In genomic region chr16:78133919-78134318, GRCh38 we compare ENCODE assay signal across 1 cellular context.
TF ChIP-seq lines count a peak whose summit lies in the region.

No MANE protein-coding gene starts in this region.

TF ChIP-seq in HepG2, 621 proteins besides CTCF, POLR2A, EP300 and RAD21 (continued from another document and continues in another):
- TF ChIP-seq ATF2 (CRISPR knock-in tag; IDR thresholded peaks at IDR 0.05), result 0 out of 2 replicates have a peak, but pooled peaks have one; percentile 30
- peak; percentile 90 for TF ChIP-seq ZNF609 (CRISPR knock-in tag; IDR thresholded peaks at IDR 0.05; ENCODE audit: borderline replicate concordance)
- TF ChIP-seq CBX5 (CRISPR knock-in tag; IDR thresholded peaks at IDR 0.05; ENCODE audit: borderline replicate concordance), result no peak
- TF ChIP-seq ATF5 (CRISPR knock-in tag; IDR thresholded peaks at IDR 0.05; ENCODE audit: low read depth), result no peak
- no peak for TF ChIP-seq ZNF10 (CRISPR knock-in tag; IDR thresholded peaks at IDR 0.05; ENCODE audit: borderline replicate concordance, low read depth)
- TF ChIP-seq SNAPC4 (CRISPR knock-in tag; IDR thresholded peaks at IDR 0.05), result no peak
- TF ChIP-seq ZNF589 (CRISPR knock-in tag; conservative IDR thresholded peaks at IDR 0.05), result no peak
- no peak; the same call in 1 of the 2 replicates for TF ChIP-seq TFAP4 (IDR thresholded peaks at IDR 0.05; ENCODE audit: borderline replicate concordance, low read depth)
- TF ChIP-seq ZNF292 (CRISPR knock-in tag; IDR thresholded peaks at IDR 0.05; ENCODE audit: borderline replicate concordance, low read depth), result peak; percentile 71; the same call in 1 of the 2 replicates
- TF ChIP-seq ASH2L (IDR thresholded peaks at IDR 0.05; ENCODE audit: insufficient read length, low read depth, low read length), result peak; percentile 64
- peak; percentile 53; the same call in 1 of the 2 replicates for TF ChIP-seq IRF2 (CRISPR knock-in tag; IDR thresholded peaks at IDR 0.05)
- peak; percentile 36; the same call in 1 of the 2 replicates for TF ChIP-seq ELF3 (CRISPR knock-in tag; IDR thresholded peaks at IDR 0.05)
- TF ChIP-seq ZNF263 (CRISPR knock-in tag; IDR thresholded peaks at IDR 0.05), result no peak
- no peak for TF ChIP-seq YEATS4 (CRISPR knock-in tag; IDR thresholded peaks at IDR 0.05; ENCODE audit: borderline replicate concordance)
- TF ChIP-seq MIER3 (CRISPR knock-in tag; IDR thresholded peaks at IDR 0.05; ENCODE audit: borderline replicate concordance), result peak; percentile 74; the same call in 1 of the 2 replicates
- TF ChIP-seq MEF2D (CRISPR knock-in tag; IDR thresholded peaks at IDR 0.05), result 0 out of 2 replicates have a peak, but pooled peaks have one; percentile 44
- no peak for TF ChIP-seq PCBP1 (IDR thresholded peaks at IDR 0.05; ENCODE audit: borderline replicate concordance, low read depth, low read length)
- TF ChIP-seq E2F2 (CRISPR knock-in tag; IDR thresholded peaks at IDR 0.05; ENCODE audit: borderline replicate concordance), result no peak
- no peak for TF ChIP-seq TEAD2 (CRISPR knock-in tag; IDR thresholded peaks at IDR 0.05)
- peak; percentile 66; the same call in 1 of the 2 replicates for TF ChIP-seq TARDBP (CRISPR knock-in tag; IDR thresholded peaks at IDR 0.05)
- TF ChIP-seq KDM4B (CRISPR knock-in tag; IDR thresholded peaks at IDR 0.05), result no peak
- TF ChIP-seq YEATS2 (CRISPR knock-in tag; IDR thresholded peaks at IDR 0.05; ENCODE audit: borderline replicate concordance), result no peak
- no peak for TF ChIP-seq HOXA9 (CRISPR knock-in tag; IDR thresholded peaks at IDR 0.05; ENCODE audit: borderline replicate concordance)
- TF ChIP-seq ZNF142 (CRISPR knock-in tag; IDR thresholded peaks at IDR 0.05), result no peak
- no peak for TF ChIP-seq SP1 (IDR thresholded peaks at IDR 0.05)
- no peak for TF ChIP-seq SP1 (CRISPR knock-in tag; IDR thresholded peaks at IDR 0.05)
- no peak for TF ChIP-seq PRDM15 (CRISPR knock-in tag; IDR thresholded peaks at IDR 0.05)
- no peak for TF ChIP-seq ZNF333 (CRISPR knock-in tag; IDR thresholded peaks at IDR 0.05; ENCODE audit: borderline replicate concordance)
- no peak for TF ChIP-seq MXD3 (CRISPR knock-in tag; IDR thresholded peaks at IDR 0.05)
- no peak for TF ChIP-seq ZNF160 (CRISPR knock-in tag; IDR thresholded peaks at IDR 0.05)
